20 cellular contexts compared by ENCODE assay signal in genomic region chr15:45892182-45892581, GRCh38.
DNase-seq lines count a peak whose midpoint lies in the region; ATAC-seq, FAIRE-seq and TF ChIP-seq lines count a peak whose summit lies in the region.
"Had no signal": no experiment of that assay in that cellular context is flagged by ENCODE, and none has a peak within 500 bp of the region (broad histone marks: within the 10 kb centered on the region; RNA-seq: fewer than 3 reads in every experiment).

No MANE protein-coding gene starts in this region.

- H3K4me3 ChIP-seq in GM23248 = no peak overlapping the region
- no peak overlapping the region for H3K4me3 ChIP-seq in lung
- no peak overlapping the region for H3K4me3 ChIP-seq in tibial artery
- H3K4me3 ChIP-seq: dorsolateral prefrontal cortex, smooth muscle cell had no signal

- no peaks in the 10 kb centered on the region for H3K9me3 ChIP-seq in GM23248 (ENCODE audit: low read depth)
- no peaks in the 10 kb centered on the region for H3K9me3 ChIP-seq in lung (ENCODE audit: control insufficient read depth in 2 of 2, insufficient read depth in 1 of 2, low read length in 1 of 2)
- H3K9me3 ChIP-seq in tibial artery = no peaks in the 10 kb centered on the region
- H3K9me3 ChIP-seq: Caco-2 had no signal

- in situ Hi-C loops in GM23248 (cut with MboI) = no loop called here

- H3K36me3 ChIP-seq in GM23248 (ENCODE audit: low read depth) (no peaks in the 10 kb centered on the region), lung (ENCODE audit: control insufficient read depth in 2 of 2, insufficient read depth in 2 of 2, low read length in 2 of 2) (no peaks in the 10 kb centered on the region), tibial artery (no peaks in the 10 kb centered on the region)

- no peak overlapping the region for H3K9ac ChIP-seq in GM23248
- H3K9ac ChIP-seq: parathyroid adenoma had no signal

- DNase-seq in GM23248 (peak; percentile 4), cerebellum (ENCODE audit: low spot score) (peak; percentile 2), lung (ENCODE audit: low spot score) (no peak), tibial artery (peak in 1 of 2 donors; percentile 71), HCEC 1CT (no peak), HuH-7.5 (ENCODE audit: low spot score) (no peak), GM12892 (ENCODE audit: insufficient read length) (no peak)
- DNase-seq: activated CD4-positive, alpha-beta T cell treated with anti-CD3 and anti-CD28 coated beads, Interleukin-2, amount 10 ng/mL, durations not matched to agents 7 days and 5 days; Caco-2; erythroblast; kidney glomerular epithelial cell; naive thymus-derived CD8-positive, alpha-beta T cell; NCI-H1694; NCI-H2227 treated with DMSO at 0.1 percent for 48 hours; NCI-H748 treated with DMSO at 0.1 percent for 48 hours; OCI-M1; stimulated activated CD4-positive, alpha-beta T cell treated with anti-CD3 and anti-CD28 coated beads, Interleukin-2, amount 100 ng/mL, for 48 hours had no signal

- ATAC-seq in lung (ENCODE audit: insufficient read depth, low FRiP score) = peak; percentile 42
- ATAC-seq: naive thymus-derived CD8-positive, alpha-beta T cell had no signal

- H2AFZ ChIP-seq in GM23248 = no peak overlapping the region
- H2AFZ ChIP-seq: parathyroid adenoma had no signal

- WGBS in GM23248 (ENCODE audit: low coverage in 1 of 2, low lambda C conversion rate in 2 of 2, missing lambda C conversion rate in 2 of 2), 2 experiments = 0 to 4% methylated on average over 3 of the region's 3 CpGs
- 69 to 74% methylated on average over 3 of the region's 3 CpGs for WGBS in lung, 2 donors

- no peaks in the 10 kb centered on the region for H3K27me3 ChIP-seq in GM23248 (replicated peaks; ENCODE audit: insufficient read depth)
- H3K27me3 ChIP-seq in lung (ENCODE audit: control insufficient read depth, insufficient read depth) = no peaks in the 10 kb centered on the region
- no peaks in the 10 kb centered on the region for H3K27me3 ChIP-seq in tibial artery
- H3K27me3 ChIP-seq: dorsolateral prefrontal cortex had no signal

- FAIRE-seq in GM12892 (lab: Jason Lieb, UNC) = no peak

- H4K20me1 ChIP-seq in GM23248 (ENCODE audit: insufficient read depth) = no peaks in the 10 kb centered on the region

- no peak overlapping the region for H3K4me2 ChIP-seq in GM23248 (ENCODE audit: unreplicated experiment)
- H3K4me2 ChIP-seq: smooth muscle cell had no signal

- no peaks in the 10 kb centered on the region for H3K79me2 ChIP-seq in GM23248 (ENCODE audit: insufficient read depth)
- H3K79me2 ChIP-seq: parathyroid adenoma had no signal

- H3K9me2 ChIP-seq in GM23248 (ENCODE audit: insufficient read depth) = no peaks in the 10 kb centered on the region

- H3K4me1 ChIP-seq in GM23248 (ENCODE audit: insufficient read depth) (no peaks in the 10 kb centered on the region), lung (ENCODE audit: control insufficient read depth in 2 of 2, insufficient read depth in 2 of 2, low read length in 2 of 2) (no peaks in the 10 kb centered on the region), tibial artery (peaks cover 0 to 30% (median 15%) of the 10 kb centered on the region in 4 donors)
- H3K4me1 ChIP-seq: Caco-2, parathyroid adenoma had no signal

- H3K27ac ChIP-seq in GM23248 (no peak overlapping the region), lung (ENCODE audit: low read depth in 1 of 2, low read length in 1 of 2) (no peak overlapping the region), tibial artery (peak overlapping the region; percentile 43 to 67)
- H3K27ac ChIP-seq: parathyroid adenoma had no signal

- intact Hi-C loops in tibial artery (cut with DNase I; ENCODE audit: low total_unique reads) = no loop called here

- no peaks in the 10 kb centered on the region for H3F3A ChIP-seq in GM23248 (ENCODE audit: insufficient read depth)

- TF ChIP-seq POLR2A in GM12892 (IDR thresholded peaks at IDR 0.05; ENCODE audit: low read depth, low read length) = no peak

- TF ChIP-seq CTCF in lung (IDR thresholded peaks at IDR 0.05; ENCODE audit: control extremely low read depth, extremely low read depth) (no peak), tibial artery (IDR thresholded peaks at IDR 0.05) (no peak)

Comparison
In these comparisons a context has a peak if more than half of its experiments do, and no peak if none do; other contexts are left out.
1. DNase-seq: peak in GM23248 (single experiment) and cerebellum (single experiment); none in lung (single experiment), HCEC 1CT (single experiment), HuH-7.5 (single experiment) and GM12892 (single experiment).
2. H3K27ac ChIP-seq: peak in tibial artery (2 of 2); none in GM23248 (single experiment) and lung (0 of 2).